ENCODE assay signal across 24 cellular contexts in genomic region chr14:70011098-70011497, GRCh38.
A peak's percentile ranks its signal among the peaks of the same experiment; 100 is the strongest.
DNase-seq lines count a peak whose midpoint lies in the region; ATAC-seq, FAIRE-seq and TF ChIP-seq lines count a peak whose summit lies in the region.
"Had no signal": no experiment of that assay in that cellular context is flagged by ENCODE, and none has a peak within 500 bp of the region (broad histone marks: within the 10 kb centered on the region; RNA-seq: fewer than 3 reads in every experiment).

No MANE protein-coding gene starts in this region.

- TF ChIP-seq CTCF in H1 (IDR thresholded peaks at IDR 0.05; ENCODE audit: control extremely low read depth in 1 of 3, insufficient read depth in 1 of 3, low read depth in 1 of 3, low read length in 3 of 3) (no peak), gastroesophageal sphincter (IDR thresholded peaks at IDR 0.05) (no peak), natural killer cell (IDR thresholded peaks at IDR 0.05) (no peak), testis (IDR thresholded peaks at IDR 0.05) (no peak)

- CTCF ChIA-PET in H1 (lab: Charles Lee; ENCODE audit: partially characterized antibody), result interaction anchor here (0.8 to 5.4 kb wide), 13 partner anchors 10 to 429 kb away, joined by 3 to 37 read pairs (median 6); partner anchors contain the start of gene SMOC1

- no peak for TF ChIP-seq EP300 in H1 (IDR thresholded peaks at IDR 0.05; ENCODE audit: borderline replicate concordance in 1 of 2, low read depth in 2 of 2, low read length in 2 of 2)
- TF ChIP-seq EP300 in gastroesophageal sphincter (IDR thresholded peaks at IDR 0.05), result no peak

- no peak overlapping the region for H3K4me3 Mint-ChIP-seq in natural killer cell
- H3K4me3 Mint-ChIP-seq: dendritic cell treated with granulocyte-macrophage colony-stimulating factor and Interleukin-4, amounts not matched to agents 40 ng/mL and 50 ng/mL, for 4 days had no signal

- H3K18ac ChIP-seq in H1 (ENCODE audit: extremely low read depth, low read length), result no peak overlapping the region

- no peaks in the 10 kb centered on the region for H4K20me1 ChIP-seq in H1 (replicated peaks in 1 of 2; ENCODE audit: control insufficient read depth in 1 of 2, insufficient read depth in 2 of 2, low read length in 2 of 2)

- no peak overlapping the region for H3K14ac ChIP-seq in H1 (ENCODE audit: insufficient read length)

- H2AFZ ChIP-seq in H1 (ENCODE audit: low read length), result no peak overlapping the region
- H2AFZ ChIP-seq: hepatocyte had no signal

- H3K4me1 ChIP-seq in H1 (replicated peaks in 1 of 4; ENCODE audit: control insufficient read depth in 3 of 4, insufficient read depth in 4 of 4, low read length in 3 of 4), result peaks cover 0 to 11% (median 5%) of the 10 kb centered on the region in 4 experiments; a peak in 3 of 7 replicates
- H3K4me1 ChIP-seq in gastroesophageal sphincter, result peaks cover 0 to 9% (median 0%) of the 10 kb centered on the region in 3 donors
- peaks cover 16% of the 10 kb centered on the region for H3K4me1 ChIP-seq in testis
- H3K4me1 ChIP-seq: Peyer's patch, SJSA1, spleen had no signal

- peak overlapping the region; percentile 29 for H2BK120ac ChIP-seq in H1 (replicated peaks; ENCODE audit: low read depth, low read length)

- no peak overlapping the region for H3K27ac ChIP-seq in H1 (ENCODE audit: low read depth, low read length)
- H3K27ac ChIP-seq in gastroesophageal sphincter, result no peak overlapping the region
- no peak overlapping the region for H3K27ac ChIP-seq in testis
- H3K27ac ChIP-seq: cardiac muscle cell, hepatocyte, Peyer's patch, SJSA1, spleen had no signal

- peak; percentile 58 for FAIRE-seq in HTR-8/SVneo (lab: Jason Lieb, UNC)
- FAIRE-seq in H1 (lab: Jason Lieb, UNC), result no peak
- FAIRE-seq: endothelial cell of umbilical vein, GM18507 had no signal

- H3K27me3 ChIP-seq in H1 (replicated peaks in 1 of 4; ENCODE audit: control insufficient read depth in 3 of 4, extremely low read depth in 1 of 4, insufficient read depth in 3 of 4, low read length in 3 of 4) (no peaks in the 10 kb centered on the region), gastroesophageal sphincter (no peaks in the 10 kb centered on the region), testis (no peaks in the 10 kb centered on the region)
- H3K27me3 ChIP-seq: cardiac muscle cell, hepatocyte, Peyer's patch, SJSA1, spleen had no signal

- no peak overlapping the region for H2BK15ac ChIP-seq in H1 (ENCODE audit: low read length)

- H3K27me3 Mint-ChIP-seq in natural killer cell (ENCODE audit: low read depth in 2 of 2), result peaks cover 0 to 14% of the 10 kb centered on the region in 2 donors
- H3K27me3 Mint-ChIP-seq: dendritic cell treated with granulocyte-macrophage colony-stimulating factor and Interleukin-4, amounts not matched to agents 40 ng/mL and 50 ng/mL, for 4 days had no signal

- no peak overlapping the region for H3K56ac ChIP-seq in H1 (replicated peaks; ENCODE audit: insufficient read length, low read depth, low read length)

- H3K36me3 Mint-ChIP-seq in natural killer cell, result no peaks in the 10 kb centered on the region

- WGBS in H1 (ENCODE audit: extremely low coverage in 1 of 2, insufficient coverage in 1 of 2, insufficient read length in 1 of 2, insufficient replicate concordance in 2 of 2, low coverage in 1 of 2, low lambda C conversion rate in 2 of 2, missing lambda C conversion rate in 1 of 2), 2 experiments, result 88% methylated on average over 6 of the region's 6 CpGs; no CpG with 5 or more reads in 1 of the 2 experiments
- 90 to 100% methylated on average over 3 to 5 of the region's 6 CpGs for WGBS in gastroesophageal sphincter (ENCODE audit: low coverage in 1 of 2), 2 donors
- 87 to 90% methylated on average over 6 of the region's 6 CpGs for WGBS in testis, 2 donors

- no peak overlapping the region for H3K4ac ChIP-seq in H1 (replicated peaks; ENCODE audit: insufficient read length, low read depth, low read length)

- H3K4me1 Mint-ChIP-seq in natural killer cell, result no peaks in the 10 kb centered on the region

- peak; percentile 39 for DNase-seq in DMS153 (lab: John Stamatoyannopoulos, UW)
- no peak for DNase-seq in HTR-8/SVneo (ENCODE audit: insufficient read length, low spot score)
- DNase-seq in NCI-H345 treated with DMSO at 0.1 percent for 48 hours (lab: John Stamatoyannopoulos, UW; ENCODE audit: unreplicated experiment), result peak; percentile 19
- no peak for DNase-seq in H1 (ENCODE audit: low read depth in 1 of 2, low spot score in 2 of 2)
- DNase-seq in effector CD4-positive, alpha-beta T cell, result no peak
- no peak for DNase-seq in natural killer cell
- DNase-seq in testis, result no peak
- DNase-seq: activated CD4-positive, alpha-beta T cell treated with anti-CD3 and anti-CD28 coated beads, Interleukin-2, amount 50 U/mL, for 48 hours; activated gamma-delta T cell treated with Interleukin-2 at 50 U/mL for 16 hours; activated T-cell treated with anti-CD3 and anti-CD28 coated beads for 4 hours; COR-L47; NCI-H1694 treated with DMSO at 0.1 percent for 48 hours; NK-92 treated with Interleukin-12 subunit alpha and Interleukin-12 subunit beta, amount 100 ng/mL, for 24 hours; Peyer's patch; spleen; stimulated activated CD4-positive, alpha-beta T cell treated with anti-CD3 and anti-CD28 coated beads, Interleukin-4, amount 100 ng/mL, for 24 hours had no signal

- H4K8ac ChIP-seq in H1 (ENCODE audit: extremely low read depth, insufficient read depth, low read length), result no peak overlapping the region

- H2BK5ac ChIP-seq in H1 (ENCODE audit: low read depth, low read length), result no peak overlapping the region; the same call in 1 of the 2 replicates

- no peak overlapping the region for H3K4me2 ChIP-seq in H1 (ENCODE audit: insufficient read depth in 1 of 2, low read depth in 2 of 2, low read length in 2 of 2)
- H3K4me2 ChIP-seq: hepatocyte had no signal

- H4K91ac ChIP-seq in H1 (replicated peaks; ENCODE audit: insufficient read length, low read length), result no peak overlapping the region

- no peak for TF ChIP-seq RAD21 in H1 (IDR thresholded peaks at IDR 0.05 in 1 of 2, conservative IDR thresholded peaks at IDR 0.05 in 1 of 2; ENCODE audit: low read depth in 2 of 2, low read length in 2 of 2)

- H2AK5ac ChIP-seq in H1 (ENCODE audit: low read depth, low read length), result no peak overlapping the region

- H2BK12ac ChIP-seq in H1 (ENCODE audit: low read depth, low read length), result no peak overlapping the region

- H3K9me3 Mint-ChIP-seq in natural killer cell, result no peaks in the 10 kb centered on the region
- H3K9me3 Mint-ChIP-seq: dendritic cell treated with granulocyte-macrophage colony-stimulating factor and Interleukin-4, amounts not matched to agents 40 ng/mL and 50 ng/mL, for 4 days had no signal

- no peak overlapping the region for H2BK20ac ChIP-seq in H1 (ENCODE audit: low read length)

- no peaks in the 10 kb centered on the region for H3K36me3 ChIP-seq in H1 (ENCODE audit: control insufficient read depth in 2 of 4, insufficient read depth in 4 of 4, low read length in 3 of 4)
- no peaks in the 10 kb centered on the region for H3K36me3 ChIP-seq in gastroesophageal sphincter
- H3K36me3 ChIP-seq in testis (ENCODE audit: low read depth, missing control alignments), result no peaks in the 10 kb centered on the region
- H3K36me3 ChIP-seq: cardiac muscle cell, Peyer's patch, SJSA1, spleen had no signal

- TF ChIP-seq POLR2A in H1 (IDR thresholded peaks at IDR 0.05; ENCODE audit: control extremely low read depth in 1 of 2, low read depth in 2 of 2, low read length in 2 of 2) (no peak), gastroesophageal sphincter (IDR thresholded peaks at IDR 0.05) (no peak), testis (IDR thresholded peaks at IDR 0.05) (no peak)

- H3K9ac ChIP-seq in H1 (replicated peaks in 1 of 4; ENCODE audit: extremely low read depth in 1 of 4, low read depth in 3 of 4, low read length in 3 of 4), result no peak overlapping the region

- POLR2A ChIA-PET in H1 (lab: Charles Lee; ENCODE audit: partially characterized antibody), result no interaction called here

- H3K27ac Mint-ChIP-seq in natural killer cell, result no peak overlapping the region
- H3K27ac Mint-ChIP-seq: dendritic cell treated with granulocyte-macrophage colony-stimulating factor and Interleukin-4, amounts not matched to agents 40 ng/mL and 50 ng/mL, for 4 days had no signal

- no peaks in the 10 kb centered on the region for H3K9me3 ChIP-seq in H1 (ENCODE audit: insufficient read depth in 2 of 2, low read depth in 1 of 2, low read length in 1 of 2)
- no peaks in the 10 kb centered on the region for H3K9me3 ChIP-seq in gastroesophageal sphincter
- no peaks in the 10 kb centered on the region for H3K9me3 ChIP-seq in testis
- H3K9me3 ChIP-seq: Peyer's patch, SJSA1, spleen had no signal

- H3K79me1 ChIP-seq in H1 (ENCODE audit: low read depth, low read length), result no peaks in the 10 kb centered on the region

- intact Hi-C loops in natural killer cell (cut with micrococcal nuclease), result loop anchor here (5.0 kb wide), 1 partner anchor 194 kb away; no protein-coding TSS in a partner anchor
- intact Hi-C loops in testis (cut with DNase I; ENCODE audit: low total_unique reads), result no loop called here

- ATAC-seq in gastroesophageal sphincter (no peak), natural killer cell (no peak)
- ATAC-seq: HCT116 had no signal

- no peaks in the 10 kb centered on the region for H3K79me2 ChIP-seq in H1 (ENCODE audit: control insufficient read depth in 1 of 2, insufficient read depth in 2 of 2, low read length in 2 of 2)
- H3K79me2 ChIP-seq: hepatocyte had no signal

- no peak overlapping the region for H3K23ac ChIP-seq in H1 (ENCODE audit: insufficient read length)

- no peak overlapping the region for H4K5ac ChIP-seq in H1 (ENCODE audit: insufficient read length, low read depth, low read length)

- H3K23me2 ChIP-seq in H1 (ENCODE audit: low read depth, low read length), result no peaks in the 10 kb centered on the region

- H3K4me3 ChIP-seq in H1 (ENCODE audit: extremely low read depth in 1 of 4, insufficient read depth in 2 of 4, low read depth in 3 of 4, low read length in 4 of 4), result no peak overlapping the region
- no peak overlapping the region for H3K4me3 ChIP-seq in gastroesophageal sphincter
- no peak overlapping the region for H3K4me3 ChIP-seq in testis
- H3K4me3 ChIP-seq: cardiac muscle cell, hepatocyte, Peyer's patch, SJSA1, spleen had no signal

TF ChIP-seq in H1, 55 proteins besides CTCF, POLR2A, EP300 and RAD21:
- no peak for TF ChIP-seq BCL11A (IDR thresholded peaks at IDR 0.05; ENCODE audit: low read depth in 2 of 2, low read length in 2 of 2)
- TF ChIP-seq CBX5 (IDR thresholded peaks at IDR 0.05; ENCODE audit: low read depth, low read length), result no peak
- TF ChIP-seq NRF1 (IDR thresholded peaks at IDR 0.05; ENCODE audit: low read depth, low read length), result no peak
- no peak for TF ChIP-seq MAFK (IDR thresholded peaks at IDR 0.05; ENCODE audit: low read depth, low read length)
- TF ChIP-seq RXRA (IDR thresholded peaks at IDR 0.05; ENCODE audit: insufficient read depth, low read depth, low read length), result no peak

Comparison
In these comparisons a context has a peak if more than half of its experiments do, and no peak if none do; other contexts are left out.
1. DNase-seq: peak in DMS153 (single experiment) and NCI-H345 treated with DMSO at 0.1 percent for 48 hours (single experiment); none in HTR-8/SVneo (single experiment), H1 (0 of 2), effector CD4-positive, alpha-beta T cell (single experiment), natural killer cell (single experiment) and testis (single experiment).